Comparison of ENCODE assay signal across 8 cellular contexts in genomic region chr11:66438009-66438503, GRCh38. TPM values are rescaled to one million over a fixed set of nuclear protein-coding genes. Genes with fewer than 3 reads are reported as not detected.
DNase-seq lines count a peak whose midpoint lies in the region; ATAC-seq and TF ChIP-seq lines count a peak whose summit lies in the region.

No MANE protein-coding gene starts in this region.

- TF ChIP-seq CTCF in fibroblast of villous mesenchyme (IDR thresholded peaks at IDR 0.05; ENCODE audit: insufficient read depth, low read depth, low read length), result no peak

- ATAC-seq in GM18498 (IDR thresholded peaks at IDR 0.05; ENCODE audit: unreplicated experiment) (peak; percentile 11), SK-N-SH treated with all-trans-retinoic acid at 6 μM for 48 hours (peak; percentile 3; the same call in 2 of the 3 replicates), GM19351 (IDR thresholded peaks at IDR 0.05; ENCODE audit: unreplicated experiment) (no peak), HG02642 (IDR thresholded peaks at IDR 0.05; ENCODE audit: poor library complexity, unreplicated experiment) (no peak)

- DNase-seq in fibroblast of villous mesenchyme (ENCODE audit: low read depth) (no peak), skeletal muscle cell (ENCODE audit: low read depth) (no peak), AML-193 (lab: John Stamatoyannopoulos, UW) (no peak)
- no peak for DNase-seq in effector CD4-positive, alpha-beta T cell

- H3K4me3 ChIP-seq in fibroblast of villous mesenchyme (ENCODE audit: low read depth, low read length) (peak overlapping the region; percentile 92), skeletal muscle cell (ENCODE audit: low read depth, low read length) (peak overlapping the region; percentile 81)

TF ChIP-seq in SK-N-SH treated with all-trans-retinoic acid at 6 μM for 48 hours, 23 proteins besides CTCF, POLR2A, EP300 and RAD21:
- no peak for TF ChIP-seq SNAI2 (CRISPR knock-in tag; IDR thresholded peaks at IDR 0.05)
- no peak for TF ChIP-seq TSHZ2 (CRISPR knock-in tag; IDR thresholded peaks at IDR 0.05)
- no peak for TF ChIP-seq CSDC2 (CRISPR knock-in tag; IDR thresholded peaks at IDR 0.05)
- TF ChIP-seq ARNTL (CRISPR knock-in tag; IDR thresholded peaks at IDR 0.05; ENCODE audit: borderline replicate concordance, low read depth), result no peak
- TF ChIP-seq OSR1 (CRISPR knock-in tag; IDR thresholded peaks at IDR 0.05), result no peak
- TF ChIP-seq, protein P1, sequence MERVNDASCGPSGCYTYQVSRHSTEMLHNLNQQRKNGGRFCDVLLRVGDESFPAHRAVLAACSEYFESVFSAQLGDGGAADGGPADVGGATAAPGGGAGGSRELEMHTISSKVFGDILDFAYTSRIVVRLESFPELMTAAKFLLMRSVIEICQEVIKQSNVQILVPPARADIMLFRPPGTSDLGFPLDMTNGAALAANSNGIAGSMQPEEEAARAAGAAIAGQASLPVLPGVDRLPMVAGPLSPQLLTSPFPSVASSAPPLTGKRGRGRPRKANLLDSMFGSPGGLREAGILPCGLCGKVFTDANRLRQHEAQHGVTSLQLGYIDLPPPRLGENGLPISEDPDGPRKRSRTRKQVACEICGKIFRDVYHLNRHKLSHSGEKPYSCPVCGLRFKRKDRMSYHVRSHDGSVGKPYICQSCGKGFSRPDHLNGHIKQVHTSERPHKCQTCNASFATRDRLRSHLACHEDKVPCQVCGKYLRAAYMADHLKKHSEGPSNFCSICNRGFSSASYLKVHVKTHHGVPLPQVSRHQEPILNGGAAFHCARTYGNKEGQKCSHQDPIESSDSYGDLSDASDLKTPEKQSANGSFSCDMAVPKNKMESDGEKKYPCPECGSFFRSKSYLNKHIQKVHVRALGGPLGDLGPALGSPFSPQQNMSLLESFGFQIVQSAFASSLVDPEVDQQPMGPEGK (CRISPR knock-in tag; IDR thresholded peaks at IDR 0.05; ENCODE audit: borderline replicate concordance), result no peak
- TF ChIP-seq TCF4 (CRISPR knock-in tag; IDR thresholded peaks at IDR 0.05; ENCODE audit: borderline replicate concordance), result no peak
- no peak for TF ChIP-seq ZNF70 (CRISPR knock-in tag; IDR thresholded peaks at IDR 0.05)
- TF ChIP-seq, protein P2, sequence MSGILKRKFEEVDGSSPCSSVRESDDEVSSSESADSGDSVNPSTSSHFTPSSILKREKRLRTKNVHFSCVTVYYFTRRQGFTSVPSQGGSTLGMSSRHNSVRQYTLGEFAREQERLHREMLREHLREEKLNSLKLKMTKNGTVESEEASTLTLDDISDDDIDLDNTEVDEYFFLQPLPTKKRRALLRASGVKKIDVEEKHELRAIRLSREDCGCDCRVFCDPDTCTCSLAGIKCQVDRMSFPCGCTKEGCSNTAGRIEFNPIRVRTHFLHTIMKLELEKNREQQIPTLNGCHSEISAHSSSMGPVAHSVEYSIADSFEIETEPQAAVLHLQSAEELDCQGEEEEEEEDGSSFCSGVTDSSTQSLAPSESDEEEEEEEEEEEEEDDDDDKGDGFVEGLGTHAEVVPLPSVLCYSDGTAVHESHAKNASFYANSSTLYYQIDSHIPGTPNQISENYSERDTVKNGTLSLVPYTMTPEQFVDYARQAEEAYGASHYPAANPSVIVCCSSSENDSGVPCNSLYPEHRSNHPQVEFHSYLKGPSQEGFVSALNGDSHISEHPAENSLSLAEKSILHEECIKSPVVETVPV (CRISPR knock-in tag; IDR thresholded peaks at IDR 0.05), result no peak
- TF ChIP-seq CREB5 (CRISPR knock-in tag; IDR thresholded peaks at IDR 0.05; ENCODE audit: low read depth), result no peak
- TF ChIP-seq ISL1 (CRISPR knock-in tag; IDR thresholded peaks at IDR 0.05), result no peak
- TF ChIP-seq RARB (CRISPR knock-in tag; IDR thresholded peaks at IDR 0.05), result no peak

RNA-seq across cellular contexts. Expression of gene MRPL11, which starts 0.6 kb away (rescaled TPM):
- 38.0 and 46.7 TPM in 2 replicates for total RNA-seq in fibroblast of villous mesenchyme

RNA-seq across cellular contexts. Expression of gene NPAS4, which starts 17.2 kb away (rescaled TPM):
- total RNA-seq in fibroblast of villous mesenchyme, result 0.32 TPM in 1 of 2 replicates, not detected in the other

RNA-seq across cellular contexts. Expression of gene PELI3, which starts 28.6 kb away (rescaled TPM):
- total RNA-seq in fibroblast of villous mesenchyme, result 10.8 and 13.2 TPM in 2 replicates

RNA-seq across cellular contexts. Expression of gene DPP3, which starts 42.2 kb away (rescaled TPM):
- total RNA-seq in fibroblast of villous mesenchyme, result 67.6 and 70.4 TPM in 2 replicates

Comparison
In these comparisons a context has a peak if more than half of its experiments do, and no peak if none do; other contexts are left out.
1. ATAC-seq: peak in GM18498 (single experiment) and SK-N-SH treated with all-trans-retinoic acid at 6 μM for 48 hours (single experiment); none in GM19351 (single experiment) and HG02642 (single experiment).